Comparison of ENCODE assay signal across 14 cellular contexts in the genomic region with DNA sequence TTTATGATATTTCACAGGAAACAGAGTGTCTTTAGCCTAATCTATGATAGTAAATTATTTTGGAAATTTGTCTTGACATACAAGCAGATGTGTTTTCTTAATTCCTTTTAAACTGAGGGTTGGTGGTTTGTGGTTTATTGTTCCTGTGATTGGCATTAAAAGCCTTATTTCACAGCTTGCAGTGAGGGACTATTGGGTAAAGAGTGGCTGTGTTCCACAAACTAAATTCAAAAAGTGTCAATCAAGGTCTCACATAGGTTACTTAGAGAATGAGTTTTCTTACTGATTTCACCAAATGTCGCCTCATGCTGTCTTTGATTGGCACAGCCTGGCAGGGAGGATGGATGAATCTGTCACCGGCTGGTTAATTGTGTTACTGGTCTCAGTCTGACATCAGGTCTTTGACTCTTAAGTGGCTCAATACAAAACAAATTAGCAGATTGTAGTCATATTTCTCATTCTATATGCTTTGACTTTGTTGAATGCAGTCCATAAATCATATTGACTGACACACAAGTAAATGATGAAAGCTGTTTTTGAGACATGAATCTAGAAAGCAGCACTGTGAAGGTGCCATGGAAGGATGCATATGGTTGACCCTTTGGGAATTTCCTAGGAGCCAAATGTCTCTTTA.
A peak's percentile ranks its signal among the peaks of the same experiment; 100 is the strongest.
DNase-seq lines count a peak whose midpoint lies in the region; ATAC-seq and TF ChIP-seq lines count a peak whose summit lies in the region.
"Had no signal": no experiment of that assay in that cellular context is flagged by ENCODE, and none has a peak within 500 bp of the region (broad histone marks: within the 10 kb centered on the region; RNA-seq: fewer than 3 reads in every experiment).

No MANE protein-coding gene starts in this region.

- WGBS in right cardiac atrium = 82% methylated on average over 2 of the region's 2 CpGs

- H3K4me1 Mint-ChIP-seq in activated naive CD4-positive, alpha-beta T cell treated with anti-CD3 and anti-CD28 coated beads for 36 hours (ENCODE audit: low read depth) = peaks cover 35% of the 10 kb centered on the region
- peaks cover 8% of the 10 kb centered on the region for H3K4me1 Mint-ChIP-seq in activated naive CD4-positive, alpha-beta T cell treated with anti-CD3 and anti-CD28 coated beads, Interleukin-2, amount 10 ng/mL, durations not matched to agents 7 days and 5 days
- H3K4me1 Mint-ChIP-seq in effector memory CD8-positive, alpha-beta T cell (ENCODE audit: low read depth in 2 of 2) = peaks cover 3 to 4% of the 10 kb centered on the region in 2 donors

- no peaks in the 10 kb centered on the region for H3K4me1 ChIP-seq in right cardiac atrium (ENCODE audit: control insufficient read depth, insufficient read depth, low read length)
- H3K4me1 ChIP-seq: breast epithelium had no signal

- no peaks in the 10 kb centered on the region for H3K36me3 Mint-ChIP-seq in activated naive CD4-positive, alpha-beta T cell treated with anti-CD3 and anti-CD28 coated beads for 36 hours (ENCODE audit: low read depth)
- H3K36me3 Mint-ChIP-seq in activated naive CD4-positive, alpha-beta T cell treated with anti-CD3 and anti-CD28 coated beads, Interleukin-2, amount 10 ng/mL, durations not matched to agents 7 days and 5 days = no peaks in the 10 kb centered on the region
- H3K36me3 Mint-ChIP-seq in effector memory CD8-positive, alpha-beta T cell (ENCODE audit: insufficient read depth) = peaks cover 4% of the 10 kb centered on the region
- H3K36me3 Mint-ChIP-seq: natural killer cell treated with Interleukin-12 subunit alpha and Interleukin-12 subunit beta and Interleukin-15 and Interleukin-18, amount 100 ng/mL, for 72 hours had no signal

- H3K27me3 Mint-ChIP-seq in activated naive CD4-positive, alpha-beta T cell treated with anti-CD3 and anti-CD28 coated beads for 36 hours (ENCODE audit: low read depth) = no peaks in the 10 kb centered on the region
- H3K27me3 Mint-ChIP-seq in activated naive CD4-positive, alpha-beta T cell treated with anti-CD3 and anti-CD28 coated beads, Interleukin-2, amount 10 ng/mL, durations not matched to agents 7 days and 5 days = no peaks in the 10 kb centered on the region
- H3K27me3 Mint-ChIP-seq in effector memory CD8-positive, alpha-beta T cell = no peaks in the 10 kb centered on the region
- H3K27me3 Mint-ChIP-seq: natural killer cell treated with Interleukin-12 subunit alpha and Interleukin-12 subunit beta and Interleukin-15 and Interleukin-18, amount 100 ng/mL, for 72 hours had no signal

- no peak overlapping the region for H3K27ac Mint-ChIP-seq in activated naive CD4-positive, alpha-beta T cell treated with anti-CD3 and anti-CD28 coated beads for 36 hours
- no peak overlapping the region for H3K27ac Mint-ChIP-seq in activated naive CD4-positive, alpha-beta T cell treated with anti-CD3 and anti-CD28 coated beads, Interleukin-2, amount 10 ng/mL, durations not matched to agents 7 days and 5 days
- H3K27ac Mint-ChIP-seq in effector memory CD8-positive, alpha-beta T cell = no peak overlapping the region
- H3K27ac Mint-ChIP-seq: natural killer cell treated with Interleukin-12 subunit alpha and Interleukin-12 subunit beta and Interleukin-15 and Interleukin-18, amount 100 ng/mL, for 72 hours had no signal

- H3K27ac ChIP-seq in right cardiac atrium (ENCODE audit: low read length) = no peak overlapping the region
- H3K27ac ChIP-seq: breast epithelium, SJSA1, VCaP had no signal

- intact Hi-C loops in activated naive CD4-positive, alpha-beta T cell treated with anti-CD3 and anti-CD28 coated beads for 36 hours (cut with micrococcal nuclease) = loop anchor here (5.0 to 10.0 kb wide), 2 partner anchors 501 to 899 kb away; a partner anchor contains a TSS
- intact Hi-C loops in right cardiac atrium (cut with DNase I) = no loop called here

- no peaks in the 10 kb centered on the region for H3K9me3 Mint-ChIP-seq in activated naive CD4-positive, alpha-beta T cell treated with anti-CD3 and anti-CD28 coated beads for 36 hours
- H3K9me3 Mint-ChIP-seq in activated naive CD4-positive, alpha-beta T cell treated with anti-CD3 and anti-CD28 coated beads, Interleukin-2, amount 10 ng/mL, durations not matched to agents 7 days and 5 days = no peaks in the 10 kb centered on the region
- H3K9me3 Mint-ChIP-seq in effector memory CD8-positive, alpha-beta T cell = no peaks in the 10 kb centered on the region
- H3K9me3 Mint-ChIP-seq: natural killer cell treated with Interleukin-12 subunit alpha and Interleukin-12 subunit beta and Interleukin-15 and Interleukin-18, amount 100 ng/mL, for 72 hours had no signal

- peak; percentile 25 for DNase-seq in activated naive CD4-positive, alpha-beta T cell treated with anti-CD3 and anti-CD28 coated beads for 36 hours
- no peak for DNase-seq in activated naive CD4-positive, alpha-beta T cell treated with anti-CD3 and anti-CD28 coated beads, Interleukin-2, amount 10 ng/mL, durations not matched to agents 7 days and 5 days
- DNase-seq in NB4 (ENCODE audit: low read depth) (peak; percentile 50), NK-92 (lab: John Stamatoyannopoulos, UW; ENCODE audit: unreplicated experiment) (no peak), right cardiac atrium (no peak)
- DNase-seq in stimulated activated naive CD8-positive, alpha-beta T cell treated with anti-CD3 and anti-CD28 coated beads, Interleukin-15, Interleukin-2, amounts not matched to agents 100 U/mL and 50 U/mL, for 24 hours = no peak
- DNase-seq in effector memory CD8-positive, alpha-beta T cell = no peak
- DNase-seq: activated naive CD4-positive, alpha-beta T cell treated with Interleukin-2 at 50 U/mL for 16 hours had no signal

- TF ChIP-seq CTCF in NB4 (IDR thresholded peaks at IDR 0.05; ENCODE audit: low read depth, low read length) = no peak

- H3K9me3 ChIP-seq in right cardiac atrium (ENCODE audit: control insufficient read depth, low read length) = no peaks in the 10 kb centered on the region
- H3K9me3 ChIP-seq: breast epithelium, SJSA1 had no signal

- no peak for TF ChIP-seq POLR2A in NB4 (IDR thresholded peaks at IDR 0.05; ENCODE audit: extremely low read depth, insufficient read length)

- CTCF ChIA-PET in activated naive CD4-positive, alpha-beta T cell treated with anti-CD3 and anti-CD28 coated beads for 36 hours (lab: Charles Lee) = no interaction called here
- CTCF ChIA-PET in activated naive CD4-positive, alpha-beta T cell treated with anti-CD3 and anti-CD28 coated beads, Interleukin-2, amount 10 ng/mL, durations not matched to agents 7 days and 5 days (lab: Charles Lee) = no interaction called here

- ATAC-seq in SK-N-SH treated with all-trans-retinoic acid at 6 μM for 48 hours (no peak), right cardiac atrium (no peak)
- ATAC-seq in stimulated activated naive CD8-positive, alpha-beta T cell treated with anti-CD3 and anti-CD28 coated beads, Interleukin-15, Interleukin-2, amounts not matched to agents 100 U/mL and 50 U/mL, for 24 hours = peak; percentile 43
- ATAC-seq in effector memory CD8-positive, alpha-beta T cell (replicated peaks) = no peak
- ATAC-seq: natural killer cell treated with Interleukin-12 subunit alpha and Interleukin-12 subunit beta and Interleukin-15 and Interleukin-18, amount 100 ng/mL, for 72 hours had no signal

- no peak overlapping the region for H3K4me3 ChIP-seq in NB4 (ENCODE audit: low read depth, low read length)
- no peak overlapping the region for H3K4me3 ChIP-seq in right cardiac atrium (ENCODE audit: low read length)
- H3K4me3 ChIP-seq: breast epithelium, lung, SJSA1 had no signal

- H3K27me3 ChIP-seq in right cardiac atrium (ENCODE audit: control insufficient read depth, insufficient read depth) = no peaks in the 10 kb centered on the region
- H3K27me3 ChIP-seq: breast epithelium, SJSA1 had no signal

- no peak overlapping the region for H3K4me3 Mint-ChIP-seq in activated naive CD4-positive, alpha-beta T cell treated with anti-CD3 and anti-CD28 coated beads for 36 hours
- H3K4me3 Mint-ChIP-seq in activated naive CD4-positive, alpha-beta T cell treated with anti-CD3 and anti-CD28 coated beads, Interleukin-2, amount 10 ng/mL, durations not matched to agents 7 days and 5 days = no peak overlapping the region
- no peak overlapping the region for H3K4me3 Mint-ChIP-seq in effector memory CD8-positive, alpha-beta T cell
- H3K4me3 Mint-ChIP-seq: natural killer cell treated with Interleukin-12 subunit alpha and Interleukin-12 subunit beta and Interleukin-15 and Interleukin-18, amount 100 ng/mL, for 72 hours had no signal

TF ChIP-seq in SK-N-SH treated with all-trans-retinoic acid at 6 μM for 48 hours, 23 proteins besides CTCF, POLR2A, EP300 and RAD21:
- no peak for TF ChIP-seq BACH2 (CRISPR knock-in tag; IDR thresholded peaks at IDR 0.05; ENCODE audit: borderline replicate concordance)
- TF ChIP-seq TCF4 (CRISPR knock-in tag; IDR thresholded peaks at IDR 0.05; ENCODE audit: borderline replicate concordance) = 0 out of 2 replicates have a peak, but pooled peaks have one; percentile 57
- TF ChIP-seq, protein P1, sequence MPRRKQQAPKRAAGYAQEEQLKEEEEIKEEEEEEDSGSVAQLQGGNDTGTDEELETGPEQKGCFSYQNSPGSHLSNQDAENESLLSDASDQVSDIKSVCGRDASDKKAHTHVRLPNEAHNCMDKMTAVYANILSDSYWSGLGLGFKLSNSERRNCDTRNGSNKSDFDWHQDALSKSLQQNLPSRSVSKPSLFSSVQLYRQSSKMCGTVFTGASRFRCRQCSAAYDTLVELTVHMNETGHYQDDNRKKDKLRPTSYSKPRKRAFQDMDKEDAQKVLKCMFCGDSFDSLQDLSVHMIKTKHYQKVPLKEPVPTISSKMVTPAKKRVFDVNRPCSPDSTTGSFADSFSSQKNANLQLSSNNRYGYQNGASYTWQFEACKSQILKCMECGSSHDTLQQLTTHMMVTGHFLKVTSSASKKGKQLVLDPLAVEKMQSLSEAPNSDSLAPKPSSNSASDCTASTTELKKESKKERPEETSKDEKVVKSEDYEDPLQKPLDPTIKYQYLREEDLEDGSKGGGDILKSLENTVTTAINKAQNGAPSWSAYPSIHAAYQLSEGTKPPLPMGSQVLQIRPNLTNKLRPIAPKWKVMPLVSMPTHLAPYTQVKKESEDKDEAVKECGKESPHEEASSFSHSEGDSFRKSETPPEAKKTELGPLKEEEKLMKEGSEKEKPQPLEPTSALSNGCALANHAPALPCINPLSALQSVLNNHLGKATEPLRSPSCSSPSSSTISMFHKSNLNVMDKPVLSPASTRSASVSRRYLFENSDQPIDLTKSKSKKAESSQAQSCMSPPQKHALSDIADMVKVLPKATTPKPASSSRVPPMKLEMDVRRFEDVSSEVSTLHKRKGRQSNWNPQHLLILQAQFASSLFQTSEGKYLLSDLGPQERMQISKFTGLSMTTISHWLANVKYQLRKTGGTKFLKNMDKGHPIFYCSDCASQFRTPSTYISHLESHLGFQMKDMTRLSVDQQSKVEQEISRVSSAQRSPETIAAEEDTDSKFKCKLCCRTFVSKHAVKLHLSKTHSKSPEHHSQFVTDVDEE (CRISPR knock-in tag; IDR thresholded peaks at IDR 0.05) = no peak

Comparison
In these comparisons a context has a peak if more than half of its experiments do, and no peak if none do; other contexts are left out.
1. DNase-seq: peak in activated naive CD4-positive, alpha-beta T cell treated with anti-CD3 and anti-CD28 coated beads for 36 hours (single experiment) and NB4 (single experiment); none in activated naive CD4-positive, alpha-beta T cell treated with anti-CD3 and anti-CD28 coated beads, Interleukin-2, amount 10 ng/mL, durations not matched to agents 7 days and 5 days (single experiment), stimulated activated naive CD8-positive, alpha-beta T cell treated with anti-CD3 and anti-CD28 coated beads, Interleukin-15, Interleukin-2, amounts not matched to agents 100 U/mL and 50 U/mL, for 24 hours (single experiment), effector memory CD8-positive, alpha-beta T cell (0 of 3), NK-92 (single experiment) and right cardiac atrium (0 of 3).